In the genomic region with DNA sequence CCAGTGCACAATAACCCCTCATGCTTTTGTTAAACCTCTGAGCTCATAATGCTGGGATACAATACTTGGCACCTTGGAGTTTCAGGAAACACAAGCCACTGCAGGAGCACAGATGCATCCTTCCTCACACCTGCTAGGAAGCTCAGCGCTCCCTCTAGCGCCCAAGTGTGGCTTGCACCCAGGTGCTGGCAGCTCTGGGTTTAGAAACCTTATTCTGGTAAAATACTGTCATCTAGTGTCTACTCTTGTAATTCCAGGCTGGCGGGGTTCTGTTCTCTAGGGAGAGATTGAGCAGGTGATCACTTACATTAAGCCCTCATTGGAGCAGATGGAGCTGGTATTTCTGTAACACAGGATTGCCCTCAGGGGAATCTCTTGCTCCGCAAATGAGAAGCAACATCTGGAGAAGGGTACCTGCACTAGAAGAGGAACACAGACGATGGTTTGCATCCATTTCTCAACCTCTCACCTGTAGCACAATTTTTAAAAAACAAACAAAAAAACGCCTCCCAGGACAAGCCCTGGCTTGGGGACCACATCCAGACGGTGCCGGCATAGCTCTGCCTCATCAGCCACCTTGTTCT, we compare ENCODE assay signal across 8 cellular contexts.
A peak's percentile ranks its signal among the peaks of the same experiment; 100 is the strongest.
DNase-seq lines count a peak whose midpoint lies in the region; ATAC-seq and TF ChIP-seq lines count a peak whose summit lies in the region.

No MANE protein-coding gene starts in this region.

- H3K9me2 ChIP-seq in OCI-LY1 (ENCODE audit: low read depth, low read length) = no peaks in the 10 kb centered on the region

- no peaks in the 10 kb centered on the region for H3K4me1 ChIP-seq in OCI-LY1 (ENCODE audit: insufficient read depth, low read length, severe bottlenecking)

- H3K27ac Mint-ChIP-seq in activated T-cell treated with anti-CD3 and anti-CD28 coated beads, Interleukin-2, amount 50 U/mL, for 24 hours = no peak overlapping the region
- H3K27ac Mint-ChIP-seq in nephron = no peak overlapping the region

- H3K36me3 Mint-ChIP-seq in activated T-cell treated with anti-CD3 and anti-CD28 coated beads, Interleukin-2, amount 50 U/mL, for 24 hours (ENCODE audit: low read depth) = no peaks in the 10 kb centered on the region
- no peaks in the 10 kb centered on the region for H3K36me3 Mint-ChIP-seq in nephron (ENCODE audit: low read depth)

- peaks cover 10% of the 10 kb centered on the region for H3K4me1 Mint-ChIP-seq in activated T-cell treated with anti-CD3 and anti-CD28 coated beads, Interleukin-2, amount 50 U/mL, for 24 hours (ENCODE audit: low read depth)
- H3K4me1 Mint-ChIP-seq in nephron = peaks cover 5% of the 10 kb centered on the region

- H3K4me3 Mint-ChIP-seq in activated T-cell treated with anti-CD3 and anti-CD28 coated beads, Interleukin-2, amount 50 U/mL, for 24 hours = no peak overlapping the region
- no peak overlapping the region for H3K4me3 Mint-ChIP-seq in nephron

- peak; percentile 77 for ATAC-seq in GM18520 (IDR thresholded peaks at IDR 0.05; ENCODE audit: unreplicated experiment)

- H3K27ac ChIP-seq in OCI-LY1 (ENCODE audit: low read depth, low read length, poor library complexity, severe bottlenecking) = no peak overlapping the region

- H4K20me1 ChIP-seq in OCI-LY1 (ENCODE audit: insufficient read depth, low read length) = no peaks in the 10 kb centered on the region

- no peaks in the 10 kb centered on the region for H3K79me2 ChIP-seq in OCI-LY1 (ENCODE audit: insufficient read depth, low read length)

- no peak overlapping the region for H3K4me2 ChIP-seq in OCI-LY1 (ENCODE audit: low read length)

- H3K27me3 Mint-ChIP-seq in activated T-cell treated with anti-CD3 and anti-CD28 coated beads, Interleukin-2, amount 50 U/mL, for 24 hours = peaks cover 47% of the 10 kb centered on the region
- peaks cover 47% of the 10 kb centered on the region for H3K27me3 Mint-ChIP-seq in nephron (ENCODE audit: low read depth)

- no peak overlapping the region for H3K9ac ChIP-seq in OCI-LY1 (ENCODE audit: low read length)

- H3K4me3 ChIP-seq in AG04449 (ENCODE audit: low read depth, low read length) (no peak overlapping the region), OCI-LY1 (ENCODE audit: low read depth, low read length, poor library complexity, severe bottlenecking) (no peak overlapping the region), fibroblast of mammary gland (ENCODE audit: control insufficient read depth, low read depth, low read length) (no peak overlapping the region)

- DNase-seq in AG04449 (ENCODE audit: low read depth, low spot score) (peak; percentile 40), KG1 (lab: John Stamatoyannopoulos, UW) (peak; percentile 82), fibroblast of mammary gland (ENCODE audit: low read depth) (peak; percentile 90), stromal cell of bone marrow (ENCODE audit: low read depth) (peak; percentile 70)
- DNase-seq in activated T-cell treated with anti-CD3 and anti-CD28 coated beads, Interleukin-2, amount 50 U/mL, for 24 hours = peak; percentile 80

- no peaks in the 10 kb centered on the region for H3F3A ChIP-seq in OCI-LY1 (ENCODE audit: insufficient read depth, low read length)

- no peaks in the 10 kb centered on the region for H3K9me3 Mint-ChIP-seq in activated T-cell treated with anti-CD3 and anti-CD28 coated beads, Interleukin-2, amount 50 U/mL, for 24 hours
- H3K9me3 Mint-ChIP-seq in nephron = no peaks in the 10 kb centered on the region

- no peak overlapping the region for H2AFZ ChIP-seq in OCI-LY1 (ENCODE audit: low read length)

- no peaks in the 10 kb centered on the region for H3K9me3 ChIP-seq in OCI-LY1 (ENCODE audit: low read length)

- TF ChIP-seq CTCF in AG04449 (IDR thresholded peaks at IDR 0.05; ENCODE audit: insufficient read depth, low read length, missing control alignments) (peak; percentile 96), OCI-LY1 (IDR thresholded peaks at IDR 0.05; ENCODE audit: low read length) (peak; percentile 99), fibroblast of mammary gland (conservative IDR thresholded peaks at IDR 0.05; ENCODE audit: control insufficient read depth, insufficient read depth, low read depth, low read length) (peak; percentile 100), nephron (IDR thresholded peaks at IDR 0.05; ENCODE audit: unreplicated experiment in 3 of 3) (peak; percentile 100)

- POLR2A ChIA-PET in AG04449 (lab: Yijun Ruan, JAX) = no interaction called here

- no peaks in the 10 kb centered on the region for H3K36me3 ChIP-seq in OCI-LY1 (ENCODE audit: insufficient read depth, low read length)

- CTCF ChIA-PET in AG04449 (lab: Yijun Ruan, JAX) = interaction anchor here (0.7 to 14.0 kb wide), 61 partner anchors 8 to 687 kb away, joined by 3 to 811 read pairs (median 6); a partner anchor contains a TSS

- no peaks in the 10 kb centered on the region for H3K27me3 ChIP-seq in OCI-LY1 (ENCODE audit: insufficient read depth, low read length)

Comparison
In these comparisons a context has a peak if more than half of its experiments do, and no peak if none do; other contexts are left out.
1. DNase-seq: peak in every context shown above with its lines; median percentile 90 in fibroblast of mammary gland; 82 in KG1; 80 in activated T-cell treated with anti-CD3 and anti-CD28 coated beads, Interleukin-2, amount 50 U/mL, for 24 hours; 70 in stromal cell of bone marrow; 40 in AG04449.